ENCODE assay signal across 1 cellular context in genomic region chr6:14458669-14459266, GRCh38.
TF ChIP-seq lines count a peak whose summit lies in the region.

No MANE protein-coding gene starts in this region.

TF ChIP-seq in IMR-90, 13 proteins besides CTCF, POLR2A, EP300 and RAD21:
- no peak for TF ChIP-seq MAZ (IDR thresholded peaks at IDR 0.05; ENCODE audit: borderline replicate concordance, low read depth, low read length)
- TF ChIP-seq MXI1 (IDR thresholded peaks at IDR 0.05; ENCODE audit: borderline replicate concordance, low read depth, low read length): no peak
- no peak for TF ChIP-seq RCOR1 (IDR thresholded peaks at IDR 0.05; ENCODE audit: insufficient replicate concordance, low read length)
- no peak for TF ChIP-seq ELK1 (IDR thresholded peaks at IDR 0.05; ENCODE audit: borderline replicate concordance, low read depth, low read length)
- no peak for TF ChIP-seq CHD1 (IDR thresholded peaks at IDR 0.05; ENCODE audit: low read depth, low read length)
- TF ChIP-seq BHLHE40 (IDR thresholded peaks at IDR 0.05; ENCODE audit: low read depth, low read length): 0 out of 2 replicates have a peak, but pooled peaks have one; percentile 22
- no peak for TF ChIP-seq SMC3 (IDR thresholded peaks at IDR 0.05; ENCODE audit: low read depth, low read length)
- TF ChIP-seq FOS (IDR thresholded peaks at IDR 0.05; ENCODE audit: low read depth, low read length): peak; percentile 71
- TF ChIP-seq NFE2L2 (IDR thresholded peaks at IDR 0.05; ENCODE audit: low read depth, low read length): peak; percentile 86
- peak; percentile 98 for TF ChIP-seq MAFK (IDR thresholded peaks at IDR 0.05; ENCODE audit: low read depth, low read length)
